Comparison of ENCODE assay signal across 10 cellular contexts in genomic region chr11:62689421-62690183, GRCh38. TPM values are rescaled to one million over a fixed set of nuclear protein-coding genes. Genes with fewer than 3 reads are reported as not detected.
DNase-seq lines count a peak whose midpoint lies in the region; ATAC-seq and TF ChIP-seq lines count a peak whose summit lies in the region.
"Had no signal": no experiment of that assay in that cellular context is flagged by ENCODE, and none has a peak within 500 bp of the region (broad histone marks: within the 10 kb centered on the region; RNA-seq: fewer than 3 reads in every experiment).

Gene LRRN4CL, minus strand, starts transcription at chr11:62689530. Its CDS starts 1,022 bp downstream, at chr11:62688508.

- intact Hi-C loops in left lung (cut with DNase I) (loop anchor here in 1 of 2 donors (5.0 kb wide), 1 partner anchor 307 kb away; no protein-coding TSS in a partner anchor), testis (cut with DNase I; ENCODE audit: low total_unique reads) (no loop called here)

- H3K4me3 ChIP-seq in cardiac fibroblast (replicated peaks in 1 of 2; ENCODE audit: low read depth in 2 of 2, low read length in 2 of 2) = no peak within 1 kb of the TSS
- no peak within 1 kb of the TSS for H3K4me3 ChIP-seq in left lung
- peak within 1 kb of the TSS; percentile 17 to 34 for H3K4me3 ChIP-seq in testis
- no peak within 1 kb of the TSS for H3K4me3 ChIP-seq in CD8-positive, alpha-beta memory T cell (ENCODE audit: low read length)

- peaks cover 1 to 3% (median 2%) of the 10 kb centered on the region in 3 donors for H3K4me1 Mint-ChIP-seq in CD8-positive, alpha-beta memory T cell

- H3K27ac Mint-ChIP-seq in CD8-positive, alpha-beta memory T cell = no peak within 1 kb of the TSS
- H3K27ac Mint-ChIP-seq: activated CD4-positive, alpha-beta memory T cell treated with anti-CD3 and anti-CD28 coated beads, Interleukin-2, amount 10 ng/mL, durations not matched to agents 7 days and 5 days had no signal

- TF ChIP-seq CTCF in cardiac fibroblast (IDR thresholded peaks at IDR 0.05; ENCODE audit: low read depth, low read length) = no peak
- TF ChIP-seq CTCF in left lung (IDR thresholded peaks at IDR 0.05) = no peak
- TF ChIP-seq CTCF in testis (IDR thresholded peaks at IDR 0.05) = no peak

- H3K27me3 ChIP-seq in left lung (peaks cover 9 to 28% of the 10 kb centered on the region in 2 donors), testis (no peaks in the 10 kb centered on the region)
- no peaks in the 10 kb centered on the region for H3K27me3 ChIP-seq in CD8-positive, alpha-beta memory T cell (ENCODE audit: insufficient read depth, low read length, poor library complexity, severe bottlenecking)

- H3K27me3 Mint-ChIP-seq in CD8-positive, alpha-beta memory T cell = peaks cover 6 to 9% of the 10 kb centered on the region in 2 donors

- H3K36me3 Mint-ChIP-seq in CD8-positive, alpha-beta memory T cell = peaks cover 3 to 31% (median 6%) of the 10 kb centered on the region in 3 donors

- TF ChIP-seq POLR2A in testis (IDR thresholded peaks at IDR 0.05) = no peak

- H3K4me3 Mint-ChIP-seq in CD8-positive, alpha-beta memory T cell = no peak within 1 kb of the TSS
- H3K4me3 Mint-ChIP-seq: activated CD4-positive, alpha-beta memory T cell treated with anti-CD3 and anti-CD28 coated beads, Interleukin-2, amount 10 ng/mL, durations not matched to agents 7 days and 5 days had no signal

- 35 to 45% methylated on average over 11 of the region's 11 CpGs for WGBS in testis, 2 donors

- H3K9me3 ChIP-seq in left lung = no peaks in the 10 kb centered on the region
- H3K9me3 ChIP-seq in testis = no peaks in the 10 kb centered on the region
- no peaks in the 10 kb centered on the region for H3K9me3 ChIP-seq in CD8-positive, alpha-beta memory T cell (ENCODE audit: low read length)

- peak; percentile 51 for ATAC-seq in left lung

- H3K4me1 ChIP-seq in left lung (peaks cover 0 to 7% of the 10 kb centered on the region in 2 donors), testis (peaks cover 19% of the 10 kb centered on the region)
- peaks cover 3% of the 10 kb centered on the region for H3K4me1 ChIP-seq in CD8-positive, alpha-beta memory T cell (ENCODE audit: insufficient read depth, low read length)

- POLR2A ChIA-PET in CD8-positive, alpha-beta memory T cell (lab: Charles Lee) = interaction anchor here (0.5 to 1.2 kb wide), 3 partner anchors 15 to 98 kb away, joined by 3 to 4 read pairs (median 3); no protein-coding TSS in a partner anchor

- CTCF ChIA-PET in CD8-positive, alpha-beta memory T cell (lab: Charles Lee) = interaction anchor here (1.1 to 2.3 kb wide), 6 partner anchors 9 to 265 kb away, joined by 3 to 8 read pairs (median 4); partner anchors contain the start of gene TUT1

- H3K36me3 ChIP-seq in left lung (peaks cover 0 to 44% of the 10 kb centered on the region in 2 donors), testis (ENCODE audit: low read depth, missing control alignments) (no peaks in the 10 kb centered on the region)
- no peaks in the 10 kb centered on the region for H3K36me3 ChIP-seq in CD8-positive, alpha-beta memory T cell (ENCODE audit: insufficient read depth, low read length)

- H3K27ac ChIP-seq in left lung (no peak within 1 kb of the TSS), testis (peak within 1 kb of the TSS; percentile 44 to 63)
- H3K27ac ChIP-seq in CD8-positive, alpha-beta memory T cell (ENCODE audit: low read depth, low read length) = no peak within 1 kb of the TSS

- DNase-seq in HS-5 (ENCODE audit: low read depth) (peak; percentile 92), cardiac fibroblast (ENCODE audit: low read depth in 2 of 2) (peak; percentile 85 to 94), left lung (no peak), testis (peak; percentile 75), NOMO-1 treated with DMSO at 0.1 percent for 48 hours (lab: John Stamatoyannopoulos, UW; ENCODE audit: unreplicated experiment) (no peak), Kasumi-1 (lab: John Stamatoyannopoulos, UW) (no peak)
- no peak for DNase-seq in stimulated activated CD4-positive, alpha-beta T cell treated with anti-CD3 and anti-CD28 coated beads, Interleukin-4, amount 100 ng/mL, for 4 hours
- DNase-seq in CD8-positive, alpha-beta memory T cell = no peak
- DNase-seq: activated CD4-positive, alpha-beta memory T cell treated with anti-CD3 and anti-CD28 coated beads, Interleukin-2, amount 10 ng/mL, durations not matched to agents 7 days and 5 days had no signal

- no peaks in the 10 kb centered on the region for H3K9me3 Mint-ChIP-seq in CD8-positive, alpha-beta memory T cell
- H3K9me3 Mint-ChIP-seq: activated CD4-positive, alpha-beta memory T cell treated with anti-CD3 and anti-CD28 coated beads, Interleukin-2, amount 10 ng/mL, durations not matched to agents 7 days and 5 days had no signal

RNA-seq across cellular contexts. Expression of gene LRRN4CL, which starts in this region (rescaled TPM):
- total RNA-seq in left lung (1 to 10 TPM in 1 of 2 donors, under 1 TPM in 1; 0.32 to 2.0 TPM), testis (1 to 10 TPM; 4.7 to 5.6 TPM)
- 5.0 TPM for polyA plus RNA-seq in testis (ENCODE audit: insufficient read depth, low read depth, low replicate concordance)
- total RNA-seq in CD8-positive, alpha-beta memory T cell = under 1 TPM; 0.11 to 0.22 TPM
- polyA plus RNA-seq in CD8-positive, alpha-beta memory T cell = not detected
- total RNA-seq: epithelial cell of proximal tubule had no signal

Comparison
In these comparisons a context has a peak if more than half of its experiments do, and no peak if none do; other contexts are left out.
1. DNase-seq: peak in HS-5 (single experiment), cardiac fibroblast (2 of 2) and testis (single experiment); none in left lung (0 of 2), NOMO-1 treated with DMSO at 0.1 percent for 48 hours (single experiment), stimulated activated CD4-positive, alpha-beta T cell treated with anti-CD3 and anti-CD28 coated beads, Interleukin-4, amount 100 ng/mL, for 4 hours (0 of 2), Kasumi-1 (0 of 2) and CD8-positive, alpha-beta memory T cell (0 of 5).
2. H3K4me3 ChIP-seq: peak in testis (2 of 2); none in cardiac fibroblast (0 of 2), left lung (0 of 2) and CD8-positive, alpha-beta memory T cell (single experiment).
3. H3K27ac ChIP-seq: peak in testis (2 of 2); none in left lung (0 of 2) and CD8-positive, alpha-beta memory T cell (single experiment).